In the genomic region with DNA sequence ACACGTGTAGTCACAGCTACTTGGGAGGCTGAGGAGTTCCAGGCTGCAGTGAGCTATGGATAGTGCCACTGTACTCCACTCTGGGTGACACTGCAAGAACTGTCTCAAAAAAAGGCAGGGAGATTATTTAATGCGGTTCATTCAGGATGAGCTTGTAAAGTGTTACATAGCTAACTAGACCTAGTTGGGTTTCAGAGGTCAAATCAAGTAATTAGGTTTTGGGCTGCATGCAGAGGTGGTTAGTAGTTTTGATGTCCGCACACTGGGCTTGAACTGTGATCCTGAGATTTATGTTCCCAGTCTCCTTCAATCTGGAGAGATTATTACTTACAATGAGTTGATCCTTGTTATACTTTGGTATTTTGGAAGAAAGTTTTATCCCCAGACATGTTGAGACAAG, we compare ENCODE assay signal across 1 cellular context.
TF ChIP-seq lines count a peak whose summit lies in the region.

No MANE protein-coding gene starts in this region.

TF ChIP-seq in K562, 482 proteins besides CTCF, POLR2A, EP300 and RAD21:
- TF ChIP-seq XRCC3 (IDR thresholded peaks at IDR 0.05) (no peak), SMAD3 (CRISPR knock-in tag; conservative IDR thresholded peaks at IDR 0.05) (no peak), HMBOX1 (IDR thresholded peaks at IDR 0.05) (peak; percentile 87), ZNF431 (CRISPR knock-in tag; IDR thresholded peaks at IDR 0.05) (peak; percentile 90)
- TF ChIP-seq, protein P1, sequence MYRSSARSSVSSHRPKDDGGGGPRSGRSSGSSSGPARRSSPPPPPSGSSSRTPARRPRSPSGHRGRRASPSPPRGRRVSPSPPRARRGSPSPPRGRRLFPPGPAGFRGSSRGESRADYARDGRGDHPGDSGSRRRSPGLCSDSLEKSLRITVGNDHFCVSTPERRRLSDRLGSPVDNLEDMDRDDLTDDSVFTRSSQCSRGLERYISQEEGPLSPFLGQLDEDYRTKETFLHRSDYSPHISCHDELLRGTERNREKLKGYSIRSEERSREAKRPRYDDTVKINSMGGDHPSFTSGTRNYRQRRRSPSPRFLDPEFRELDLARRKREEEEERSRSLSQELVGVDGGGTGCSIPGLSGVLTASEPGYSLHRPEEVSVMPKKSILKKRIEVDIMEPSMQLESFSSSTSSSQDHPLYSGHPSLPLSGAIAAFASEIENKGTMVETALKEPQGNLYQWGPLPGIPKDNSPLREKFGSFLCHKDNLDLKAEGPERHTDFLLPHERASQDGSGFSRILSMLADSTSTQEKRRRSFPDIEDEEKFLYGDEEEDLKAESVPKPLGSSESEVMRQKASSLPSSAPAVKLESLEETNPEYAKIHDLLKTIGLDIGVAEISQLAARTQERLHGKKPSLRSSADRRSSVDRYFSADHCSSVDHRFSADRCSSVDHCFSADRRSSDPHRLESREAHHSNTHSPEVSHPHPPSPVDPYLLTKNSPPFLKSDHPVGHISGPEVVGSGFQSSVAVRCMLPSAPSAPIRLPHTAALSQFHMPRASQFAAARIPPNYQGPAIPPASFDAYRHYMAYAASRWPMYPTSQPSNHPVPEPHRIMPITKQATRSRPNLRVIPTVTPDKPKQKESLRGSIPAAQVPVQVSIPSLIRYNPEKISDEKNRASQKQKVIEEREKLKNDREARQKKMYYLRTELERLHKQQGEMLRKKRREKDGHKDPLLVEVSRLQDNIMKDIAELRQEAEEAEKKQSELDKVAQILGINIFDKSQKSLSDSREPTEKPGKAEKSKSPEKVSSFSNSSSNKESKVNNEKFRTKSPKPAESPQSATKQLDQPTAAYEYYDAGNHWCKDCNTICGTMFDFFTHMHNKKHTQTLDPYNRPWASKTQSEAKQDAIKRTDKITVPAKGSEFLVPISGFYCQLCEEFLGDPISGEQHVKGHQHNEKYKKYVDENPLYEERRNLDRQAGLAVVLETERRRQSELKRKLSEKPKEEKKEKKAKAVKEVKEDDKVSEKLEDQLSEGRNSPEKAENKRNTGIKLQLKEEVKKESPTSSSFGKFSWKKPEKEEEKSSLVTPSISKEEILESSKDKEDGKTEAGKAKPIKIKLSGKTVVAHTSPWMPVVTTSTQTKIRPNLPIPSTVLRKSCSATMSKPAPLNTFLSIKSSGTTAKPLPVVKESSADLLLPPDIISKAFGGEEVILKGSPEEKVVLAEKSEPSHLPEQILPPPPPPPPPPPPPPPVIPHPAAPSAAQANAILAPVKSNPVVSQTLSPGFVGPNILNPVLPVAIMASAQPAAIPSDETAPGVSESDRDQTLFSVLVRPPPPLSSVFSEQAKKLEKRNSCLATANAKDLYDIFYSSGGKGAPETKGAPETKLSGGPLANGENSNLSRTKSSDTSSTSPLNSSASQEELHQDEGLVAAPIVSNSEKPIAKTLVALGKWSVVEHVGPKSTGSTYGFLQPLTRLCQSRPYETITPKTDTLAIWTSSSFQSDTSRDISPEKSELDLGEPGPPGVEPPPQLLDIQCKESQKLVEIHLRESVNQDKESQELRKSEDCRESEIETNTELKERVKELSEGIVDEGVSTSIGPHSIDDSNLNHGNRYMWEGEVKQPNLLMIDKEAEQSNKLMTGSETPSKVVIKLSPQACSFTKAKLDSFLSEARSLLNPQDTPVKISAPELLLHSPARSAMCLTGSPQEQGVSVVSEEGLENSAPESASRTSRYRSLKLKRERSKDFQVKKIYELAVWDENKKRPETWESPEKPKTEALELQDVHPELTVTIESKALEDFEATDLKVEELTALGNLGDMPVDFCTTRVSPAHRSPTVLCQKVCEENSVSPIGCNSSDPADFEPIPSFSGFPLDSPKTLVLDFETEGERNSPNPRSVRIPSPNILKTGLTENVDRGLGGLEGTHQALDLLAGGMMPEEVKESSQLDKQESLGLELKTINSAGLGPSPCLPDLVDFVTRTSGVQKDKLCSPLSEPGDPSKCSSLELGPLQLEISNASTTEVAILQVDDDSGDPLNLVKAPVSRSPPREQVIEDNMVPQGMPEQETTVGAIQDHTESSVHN (IDR thresholded peaks at IDR 0.05; ENCODE audit: borderline replicate concordance in 1 of 2, low read depth in 1 of 2), result no peak
